22 cellular contexts compared by ENCODE assay signal in genomic region chr1:18603212-18603852, GRCh38. TPM values are rescaled to one million over a fixed set of nuclear protein-coding genes. Genes with fewer than 3 reads are reported as not detected.
A peak's percentile ranks its signal among the peaks of the same experiment; 100 is the strongest.
DNase-seq lines count a peak whose midpoint lies in the region; ATAC-seq, FAIRE-seq and TF ChIP-seq lines count a peak whose summit lies in the region.
"Had no signal": no experiment of that assay in that cellular context is flagged by ENCODE, and none has a peak within 500 bp of the region (broad histone marks: within the 10 kb centered on the region; RNA-seq: fewer than 3 reads in every experiment).

No MANE protein-coding gene starts in this region.

- peaks cover 45% of the 10 kb centered on the region for H3K27me3 Mint-ChIP-seq in stimulated activated memory B cell treated with anti-CD40 and anti-IgM and Interleukin-4, amounts not matched to agents 10 μg/mL and 1 μg/mL and 100 μg/mL, for 72 hours
- H3K27me3 Mint-ChIP-seq: IgD-negative memory B cell had no signal

- H3K9ac ChIP-seq in SK-N-MC (ENCODE audit: insufficient read length) = no peak overlapping the region

- FAIRE-seq in A549 (lab: Jason Lieb, UNC) = no peak
- FAIRE-seq: HTR-8/SVneo had no signal

- H3K4me1 Mint-ChIP-seq in stimulated activated memory B cell treated with anti-CD40 and anti-IgM and Interleukin-4, amounts not matched to agents 10 μg/mL and 1 μg/mL and 100 μg/mL, for 72 hours = no peaks in the 10 kb centered on the region
- H3K4me1 Mint-ChIP-seq: CD8-positive, alpha-beta memory T cell; IgD-negative memory B cell had no signal

- no peak overlapping the region for H3K4me2 ChIP-seq in A549

- H3K9me3 ChIP-seq in A549 (no peaks in the 10 kb centered on the region), SK-N-MC (ENCODE audit: low read depth, low read length) (no peaks in the 10 kb centered on the region)
- H3K9me3 ChIP-seq: MG63 had no signal

- no peak overlapping the region for H3K27ac Mint-ChIP-seq in stimulated activated memory B cell treated with anti-CD40 and anti-IgM and Interleukin-4, amounts not matched to agents 10 μg/mL and 1 μg/mL and 100 μg/mL, for 72 hours
- H3K27ac Mint-ChIP-seq: CD8-positive, alpha-beta memory T cell; H9; IgD-negative memory B cell had no signal

- POLR2A ChIA-PET in A549 (lab: Yijun Ruan, JAX) = no interaction called here

- TF ChIP-seq CTCF in A549 (IDR thresholded peaks at IDR 0.05) (no peak), lower leg skin (IDR thresholded peaks at IDR 0.05) (no peak)

- WGBS in A549 (ENCODE audit: missing lambda C conversion rate) = 78% methylated on average over 10 of the region's 13 CpGs
- 60 to 69% methylated on average over 12 to 13 of the region's 13 CpGs for WGBS in lower leg skin, 2 donors

- no peaks in the 10 kb centered on the region for H3K9me3 Mint-ChIP-seq in stimulated activated memory B cell treated with anti-CD40 and anti-IgM and Interleukin-4, amounts not matched to agents 10 μg/mL and 1 μg/mL and 100 μg/mL, for 72 hours
- H3K9me3 Mint-ChIP-seq: CD8-positive, alpha-beta memory T cell; IgD-negative memory B cell had no signal

- TF ChIP-seq POLR2A in A549 (IDR thresholded peaks at IDR 0.05; ENCODE audit: low read length) = no peak
- TF ChIP-seq POLR2A in lower leg skin (IDR thresholded peaks at IDR 0.05) = no peak

- TF ChIP-seq RAD21 in A549 (conservative IDR thresholded peaks at IDR 0.05 in 1 of 2, IDR thresholded peaks at IDR 0.05 in 1 of 2) = no peak

- CTCF ChIA-PET in A549 (lab: Yijun Ruan, JAX) = interaction anchor here (0.9 to 2.2 kb wide), 9 partner anchors 7 to 281 kb away, joined by 3 to 20 read pairs (median 4); no protein-coding TSS in a partner anchor

- intact Hi-C loops in lower leg skin (cut with DNase I; ENCODE audit: low total_unique reads) = loop anchor here (5.0 to 10.0 kb wide), 2 partner anchors 79 to 501 kb away; no protein-coding TSS in a partner anchor

- H3K27ac ChIP-seq in A549 (no peak overlapping the region), SK-N-MC (peak overlapping the region; percentile 65)

- DNase-seq in A549 (ENCODE audit: low read depth in 1 of 2, low spot score in 1 of 2) (no peak), ELF-1 (ENCODE audit: low read depth, low spot score) (peak; percentile 43), SK-N-MC (ENCODE audit: low read depth, low spot score) (no peak), islet precursor cell (peak; percentile 64), lower leg skin (ENCODE audit: low spot score in 2 of 2) (no peak)
- DNase-seq: ACHN; C1 segment of cervical spinal cord; CD8-positive, alpha-beta memory T cell; H9; Kasumi-1; MG63; NCI-H1048; NCI-H146; NCI-H2029 treated with DMSO at 0.1 percent for 48 hours; NCI-H2171; NCI-H446 treated with DMSO at 0.1 percent for 48 hours; NCI-H774; PC-3 had no signal

- H3K36me3 Mint-ChIP-seq in stimulated activated memory B cell treated with anti-CD40 and anti-IgM and Interleukin-4, amounts not matched to agents 10 μg/mL and 1 μg/mL and 100 μg/mL, for 72 hours = no peaks in the 10 kb centered on the region
- H3K36me3 Mint-ChIP-seq: CD8-positive, alpha-beta memory T cell had no signal

- ATAC-seq in A549 = peak; percentile 31 to 45; a peak in 3 of 6 replicates
- ATAC-seq in HG03342 (IDR thresholded peaks at IDR 0.05; ENCODE audit: unreplicated experiment) = no peak
- no peak for ATAC-seq in stimulated activated memory B cell treated with anti-CD40 and anti-IgM and Interleukin-4, amounts not matched to agents 10 μg/mL and 1 μg/mL and 100 μg/mL, for 72 hours
- ATAC-seq: PC-3 had no signal

- TF ChIP-seq EP300 in A549 (IDR thresholded peaks at IDR 0.05) = no peak

- no peaks in the 10 kb centered on the region for H3K4me1 ChIP-seq in A549

- H3K4me3 Mint-ChIP-seq in stimulated activated memory B cell treated with anti-CD40 and anti-IgM and Interleukin-4, amounts not matched to agents 10 μg/mL and 1 μg/mL and 100 μg/mL, for 72 hours = no peak overlapping the region
- H3K4me3 Mint-ChIP-seq: CD8-positive, alpha-beta memory T cell; IgD-negative memory B cell had no signal

- H3K4me3 ChIP-seq in A549 = no peak overlapping the region
- no peak overlapping the region for H3K4me3 ChIP-seq in SK-N-MC
- H3K4me3 ChIP-seq in lower leg skin (ENCODE audit: low read depth, poor library complexity, severe bottlenecking) = no peak overlapping the region
- H3K4me3 ChIP-seq: MG63 had no signal

- no peaks in the 10 kb centered on the region for H3K36me3 ChIP-seq in SK-N-MC (ENCODE audit: insufficient read depth, low read length)
- H3K36me3 ChIP-seq: MG63 had no signal

TF ChIP-seq in A549, 52 proteins besides CTCF, POLR2A, EP300 and RAD21:
- TF ChIP-seq JUNB (IDR thresholded peaks at IDR 0.05) (no peak), RNF2 (IDR thresholded peaks at IDR 0.05; ENCODE audit: borderline replicate concordance, low read depth) (no peak), CBX2 (IDR thresholded peaks at IDR 0.05; ENCODE audit: borderline replicate concordance, low read depth) (no peak), HOXB5 (CRISPR knock-in tag; IDR thresholded peaks at IDR 0.05) (no peak), FOSB (CRISPR knock-in tag; IDR thresholded peaks at IDR 0.05) (no peak), HMGXB4 (CRISPR knock-in tag; IDR thresholded peaks at IDR 0.05; ENCODE audit: borderline replicate concordance) (no peak), TP53 (CRISPR knock-in tag; IDR thresholded peaks at IDR 0.05) (no peak), HEYL (CRISPR knock-in tag; IDR thresholded peaks at IDR 0.05) (no peak), HOXB13 (CRISPR knock-in tag; IDR thresholded peaks at IDR 0.05; ENCODE audit: low read depth) (no peak), MYC (IDR thresholded peaks at IDR 0.05; ENCODE audit: borderline replicate concordance, low read length) (no peak)

RNA-seq across cellular contexts. Expression of gene PAX7, which starts 27.3 kb away (rescaled TPM):
- polyA plus RNA-seq in A549 (2011; rRNA removed) (0.48 and 0.93 TPM in 2 replicates), A549 (2017; fragmentation: RNase III; extraction: RNeasy Plus Mini Kit Qiagen cat#74134 plus additional on column Dnase treatment) (0.13 to 0.23 TPM (median 0.21 TPM) in 3 replicates)
- polyA plus RNA-seq in A549 (2012; cell fraction: cytosol; rRNA removed) = 0.18 and 0.19 TPM in 2 replicates
- 0.16 and 0.19 TPM in 2 replicates for polyA plus RNA-seq in A549 (2012; cell fraction: nucleus; rRNA removed)
- polyA minus RNA-seq in A549 (2011; rRNA and poly(A)+ RNA removed) = 0.45 and 0.54 TPM in 2 replicates
- under 1 TPM in 2 of 4 donors, not detected in 2; 0.06 to 0.11 TPM for total RNA-seq in lower leg skin
- total RNA-seq: CD8-positive, alpha-beta memory T cell; PC-3 had no signal
- polyA plus RNA-seq: CD8-positive, alpha-beta memory T cell; IgD-negative memory B cell had no signal

Comparison
In these comparisons a context has a peak if more than half of its experiments do, and no peak if none do; other contexts are left out.
1. ATAC-seq: peak in A549 (2 of 2); none in HG03342 (single experiment) and stimulated activated memory B cell treated with anti-CD40 and anti-IgM and Interleukin-4, amounts not matched to agents 10 μg/mL and 1 μg/mL and 100 μg/mL, for 72 hours (single experiment).
2. DNase-seq: peak in ELF-1 (single experiment) and islet precursor cell (single experiment); none in A549 (0 of 2), SK-N-MC (single experiment) and lower leg skin (0 of 2).